Comparison of ENCODE assay signal across 22 cellular contexts in genomic region chr3:16365454-16366128, GRCh38.
DNase-seq lines count a peak whose midpoint lies in the region; ATAC-seq, FAIRE-seq and TF ChIP-seq lines count a peak whose summit lies in the region.
"Had no signal": no experiment of that assay in that cellular context is flagged by ENCODE, and none has a peak within 500 bp of the region (broad histone marks: within the 10 kb centered on the region; RNA-seq: fewer than 3 reads in every experiment).

No MANE protein-coding gene starts in this region.

- BruUV-seq in GM12878 (replicated peaks; lab: Mats Ljungman, UMichigan): no TSS peak

- H3K4me2 ChIP-seq in GM12878 (ENCODE audit: control insufficient read depth, insufficient read depth): no peak overlapping the region

- no peak overlapping the region for H3K9ac ChIP-seq in GM12878 (ENCODE audit: control insufficient read depth, insufficient read depth, low read length)

- no peak for FAIRE-seq in GM12878 (lab: Jason Lieb, UNC)
- FAIRE-seq: endothelial cell of umbilical vein had no signal

- H3K36me3 ChIP-seq in GM12878 (ENCODE audit: control insufficient read depth in 2 of 2, insufficient read depth in 2 of 2, low read length in 1 of 2): peaks cover 25 to 45% of the 10 kb centered on the region in 2 experiments

- TF ChIP-seq EP300 in GM12878 (IDR thresholded peaks at IDR 0.05; ENCODE audit: borderline replicate concordance in 1 of 2, control insufficient read depth in 1 of 2, low read depth in 2 of 2, low read length in 2 of 2): no peak

- no peak overlapping the region for H3K4me3 ChIP-seq in GM12878
- H3K4me3 ChIP-seq: psoas muscle, suprapubic skin had no signal

- H3K79me2 ChIP-seq in GM12878 (ENCODE audit: control insufficient read depth, insufficient read depth, low read length): peaks cover 8% of the 10 kb centered on the region

- H3K27ac Mint-ChIP-seq in activated naive CD4-positive, alpha-beta T cell treated with anti-CD3 and anti-CD28 coated beads, Interleukin-2, amount 50 U/mL, for 24 hours: peak overlapping the region; percentile 1
- peak overlapping the region; percentile 19 for H3K27ac Mint-ChIP-seq in progenitor cell of endocrine pancreas
- H3K27ac Mint-ChIP-seq: nephron progenitor cell had no signal

- no peaks in the 10 kb centered on the region for H3K27me3 Mint-ChIP-seq in activated naive CD4-positive, alpha-beta T cell treated with anti-CD3 and anti-CD28 coated beads, Interleukin-2, amount 50 U/mL, for 24 hours
- H3K27me3 Mint-ChIP-seq in progenitor cell of endocrine pancreas: no peaks in the 10 kb centered on the region
- H3K27me3 Mint-ChIP-seq: CD4-positive, alpha-beta memory T cell; T-cell had no signal

- H4K20me1 ChIP-seq in GM12878 (ENCODE audit: control insufficient read depth, insufficient read depth): no peaks in the 10 kb centered on the region

- no peaks in the 10 kb centered on the region for H3K9me3 Mint-ChIP-seq in activated naive CD4-positive, alpha-beta T cell treated with anti-CD3 and anti-CD28 coated beads, Interleukin-2, amount 50 U/mL, for 24 hours
- no peaks in the 10 kb centered on the region for H3K9me3 Mint-ChIP-seq in progenitor cell of endocrine pancreas (ENCODE audit: low read depth)
- H3K9me3 Mint-ChIP-seq: CD4-positive, alpha-beta memory T cell; nephron progenitor cell; T-cell had no signal

- in situ Hi-C loops in GM12878 (cut with MboI): no loop called here

- H3K4me1 ChIP-seq in GM12878 (ENCODE audit: control insufficient read depth, insufficient read depth, low read length): peaks cover 12% of the 10 kb centered on the region

- SMC1A ChIA-PET in GM12878 (lab: Charles Lee; ENCODE audit: uncharacterized antibody, unreplicated experiment): interaction anchor here (0.8 to 2.3 kb wide), 7 partner anchors 22 to 162 kb away, joined by 3 to 12 read pairs (median 3); no protein-coding TSS in a partner anchor

- TF ChIP-seq CTCF in GM12878 (IDR thresholded peaks at IDR 0.05 in 2 of 3, conservative IDR thresholded peaks at IDR 0.05 in 1 of 3; ENCODE audit: control insufficient read depth in 2 of 3, extremely low read depth in 1 of 3, insufficient read depth in 1 of 3, low read depth in 3 of 3, low read length in 3 of 3) (no peak), progenitor cell of endocrine pancreas (IDR thresholded peaks at IDR 0.05; ENCODE audit: unreplicated experiment) (no peak)

- no peak overlapping the region for H2AFZ ChIP-seq in GM12878 (ENCODE audit: control insufficient read depth, low read depth, low read length)

- no peak for TF ChIP-seq POLR2A in GM12878 (IDR thresholded peaks at IDR 0.05; ENCODE audit: low read depth, low read length)

- no peak for TF ChIP-seq RAD21 in GM12878 (IDR thresholded peaks at IDR 0.05; ENCODE audit: insufficient read depth, low read depth, low read length)

- H3K27me3 ChIP-seq in GM12878 (replicated peaks in 1 of 2; ENCODE audit: control insufficient read depth in 2 of 2, insufficient read depth in 2 of 2, low read length in 1 of 2): no peaks in the 10 kb centered on the region
- H3K27me3 ChIP-seq: suprapubic skin had no signal

- no peaks in the 10 kb centered on the region for H3K9me3 ChIP-seq in GM12878 (replicated peaks; ENCODE audit: control insufficient read depth, insufficient read depth, low read length)
- H3K9me3 ChIP-seq: psoas muscle, suprapubic skin had no signal

- ATAC-seq in GM12878: no peak
- ATAC-seq in HG03108 (IDR thresholded peaks at IDR 0.05; ENCODE audit: unreplicated experiment): no peak
- ATAC-seq in HG02981 (IDR thresholded peaks at IDR 0.05; ENCODE audit: unreplicated experiment): no peak
- ATAC-seq: psoas muscle, T-cell had no signal

- H3K36me3 Mint-ChIP-seq in activated naive CD4-positive, alpha-beta T cell treated with anti-CD3 and anti-CD28 coated beads, Interleukin-2, amount 50 U/mL, for 24 hours: peaks cover 23% of the 10 kb centered on the region
- H3K36me3 Mint-ChIP-seq in progenitor cell of endocrine pancreas (ENCODE audit: insufficient read depth): no peaks in the 10 kb centered on the region

- peaks cover 42% of the 10 kb centered on the region for H3K4me1 Mint-ChIP-seq in activated naive CD4-positive, alpha-beta T cell treated with anti-CD3 and anti-CD28 coated beads, Interleukin-2, amount 50 U/mL, for 24 hours
- H3K4me1 Mint-ChIP-seq in progenitor cell of endocrine pancreas (ENCODE audit: low read depth): peaks cover 8% of the 10 kb centered on the region

- intact Hi-C loops in GM12878 (cut with micrococcal nuclease; ENCODE audit: unreplicated experiment): no loop called here

- no peak for DNase-seq in activated naive CD4-positive, alpha-beta T cell (lab: John Stamatoyannopoulos, UW)
- DNase-seq in MV-4-11 (lab: John Stamatoyannopoulos, UW): peak; percentile 39
- DNase-seq in GM12878 (ENCODE audit: low read depth, low spot score): no peak
- no peak for DNase-seq in progenitor cell of endocrine pancreas (ENCODE audit: low spot score, unreplicated experiment)
- DNase-seq in GM19240 (ENCODE audit: insufficient read length, low spot score): no peak
- DNase-seq: activated CD4-positive, alpha-beta T cell treated with anti-CD3 and anti-CD28 coated beads, Interleukin-2, amount 50 U/mL, for 1 hour; CD4-positive, alpha-beta memory T cell; cortex of kidney; DMS79 treated with DMSO at 0.1 percent for 48 hours; foreskin fibroblast; KBM-7; NCI-H2081 treated with DMSO at 0.1 percent for 48 hours; NCI-H526; nephron progenitor cell; psoas muscle; SHP77; T-cell had no signal

- no peak overlapping the region for H3K27ac ChIP-seq in GM12878 (ENCODE audit: control insufficient read depth, insufficient read depth)
- H3K27ac ChIP-seq: psoas muscle, suprapubic skin had no signal

- RAD21 ChIA-PET in GM12878 (lab: Charles Lee; ENCODE audit: unreplicated experiment): no interaction called here

- POLR2A ChIA-PET in GM12878 (lab: Charles Lee): no interaction called here

- CTCF ChIA-PET in GM12878 (lab: Yijun Ruan, JAX): interaction anchor here (1.2 to 1.9 kb wide), 2 partner anchors 10 to 75 kb away, joined by 3 to 4 read pairs; no protein-coding TSS in a partner anchor

- H3K4me3 Mint-ChIP-seq in activated naive CD4-positive, alpha-beta T cell treated with anti-CD3 and anti-CD28 coated beads, Interleukin-2, amount 50 U/mL, for 24 hours: no peak overlapping the region
- H3K4me3 Mint-ChIP-seq in progenitor cell of endocrine pancreas (ENCODE audit: low read depth): no peak overlapping the region
- H3K4me3 Mint-ChIP-seq: CD4-positive, alpha-beta memory T cell; nephron progenitor cell; T-cell had no signal

- 86% methylated on average over 6 of the region's 6 CpGs for WGBS in GM12878 (ENCODE audit: insufficient coverage, insufficient replicate concordance, low lambda C conversion rate, missing lambda C conversion rate)

TF ChIP-seq in GM12878, 131 proteins besides CTCF, POLR2A, EP300 and RAD21:
- TF ChIP-seq RAD51 (IDR thresholded peaks at IDR 0.05) (peak; percentile 48), SMAD5 (IDR thresholded peaks at IDR 0.05; ENCODE audit: low read depth) (no peak), BMI1 (IDR thresholded peaks at IDR 0.05; ENCODE audit: borderline replicate concordance) (no peak), MEF2B (IDR thresholded peaks at IDR 0.05; ENCODE audit: partially characterized antibody, poor library complexity, severe bottlenecking) (peak; percentile 16), KLF5 (IDR thresholded peaks at IDR 0.05; ENCODE audit: partially characterized antibody) (no peak), DPF2 (IDR thresholded peaks at IDR 0.05) (no peak)
